ENCODE assay signal across 15 cellular contexts in genomic region chr19:39327318-39327717, GRCh38. TPM values are rescaled to one million over a fixed set of nuclear protein-coding genes. Genes with fewer than 3 reads are reported as not detected.
DNase-seq lines count a peak whose midpoint lies in the region; ATAC-seq, FAIRE-seq and TF ChIP-seq lines count a peak whose summit lies in the region.
"Had no signal": no experiment of that assay in that cellular context is flagged by ENCODE, and none has a peak within 500 bp of the region (broad histone marks: within the 10 kb centered on the region; RNA-seq: fewer than 3 reads in every experiment).

No MANE protein-coding gene starts in this region.

- H3K4me1 ChIP-seq in GM23338 (ENCODE audit: insufficient read depth) (peaks cover 11% of the 10 kb centered on the region), iPS-15b (ENCODE audit: control insufficient read depth, insufficient read depth, low read length) (peaks cover 6% of the 10 kb centered on the region)
- H3K4me1 ChIP-seq: BE2C, SJSA1 had no signal

- H3K27me3 Mint-ChIP-seq in activated naive CD8-positive, alpha-beta T cell treated with anti-CD3 and anti-CD28 coated beads for 36 hours = no peaks in the 10 kb centered on the region
- H3K27me3 Mint-ChIP-seq in activated naive CD8-positive, alpha-beta T cell treated with anti-CD3 and anti-CD28 coated beads, Interleukin-2, amount 50 U/mL, for 24 hours = no peaks in the 10 kb centered on the region
- peaks cover 20% of the 10 kb centered on the region for H3K27me3 Mint-ChIP-seq in GM23338 (ENCODE audit: insufficient read depth, low read depth, poor library complexity)
- no peaks in the 10 kb centered on the region for H3K27me3 Mint-ChIP-seq in stimulated activated memory B cell treated with anti-CD40 and anti-IgM and Interleukin-4, amounts not matched to agents 10 μg/mL and 1 μg/mL and 100 μg/mL, for 72 hours

- H3K36me3 Mint-ChIP-seq in activated naive CD8-positive, alpha-beta T cell treated with anti-CD3 and anti-CD28 coated beads for 36 hours = peaks cover 12% of the 10 kb centered on the region
- peaks cover 7% of the 10 kb centered on the region for H3K36me3 Mint-ChIP-seq in activated naive CD8-positive, alpha-beta T cell treated with anti-CD3 and anti-CD28 coated beads, Interleukin-2, amount 50 U/mL, for 24 hours (ENCODE audit: low read depth)
- H3K36me3 Mint-ChIP-seq in GM23338 (ENCODE audit: low read depth) = no peaks in the 10 kb centered on the region
- peaks cover 32% of the 10 kb centered on the region for H3K36me3 Mint-ChIP-seq in stimulated activated memory B cell treated with anti-CD40 and anti-IgM and Interleukin-4, amounts not matched to agents 10 μg/mL and 1 μg/mL and 100 μg/mL, for 72 hours

- peak overlapping the region; percentile 54 for H3K27ac Mint-ChIP-seq in activated naive CD8-positive, alpha-beta T cell treated with anti-CD3 and anti-CD28 coated beads for 36 hours
- H3K27ac Mint-ChIP-seq in activated naive CD8-positive, alpha-beta T cell treated with anti-CD3 and anti-CD28 coated beads, Interleukin-2, amount 50 U/mL, for 24 hours = no peak overlapping the region
- no peak overlapping the region for H3K27ac Mint-ChIP-seq in GM23338
- no peak overlapping the region for H3K27ac Mint-ChIP-seq in stimulated activated memory B cell treated with anti-CD40 and anti-IgM and Interleukin-4, amounts not matched to agents 10 μg/mL and 1 μg/mL and 100 μg/mL, for 72 hours

- no peak for DNase-seq in activated naive CD8-positive, alpha-beta T cell treated with anti-CD3 and anti-CD28 coated beads for 36 hours
- no peak for DNase-seq in activated naive CD8-positive, alpha-beta T cell treated with anti-CD3 and anti-CD28 coated beads, Interleukin-2, amount 50 U/mL, for 24 hours
- DNase-seq in GM23338 (ENCODE audit: low spot score) (peak; percentile 56), frontal cortex (ENCODE audit: low spot score in 2 of 2) (no peak)
- DNase-seq: DMS 273 treated with DMSO at 0.1 percent for 48 hours, GF-D8 had no signal

- H3K9ac ChIP-seq in iPS-15b (ENCODE audit: low read depth, low read length) = no peak overlapping the region
- H3K9ac ChIP-seq: GM23248 had no signal

- peaks cover 28% of the 10 kb centered on the region for H3K4me1 Mint-ChIP-seq in activated naive CD8-positive, alpha-beta T cell treated with anti-CD3 and anti-CD28 coated beads for 36 hours
- H3K4me1 Mint-ChIP-seq in activated naive CD8-positive, alpha-beta T cell treated with anti-CD3 and anti-CD28 coated beads, Interleukin-2, amount 50 U/mL, for 24 hours = peaks cover 29% of the 10 kb centered on the region
- peaks cover 13% of the 10 kb centered on the region for H3K4me1 Mint-ChIP-seq in GM23338
- H3K4me1 Mint-ChIP-seq in stimulated activated memory B cell treated with anti-CD40 and anti-IgM and Interleukin-4, amounts not matched to agents 10 μg/mL and 1 μg/mL and 100 μg/mL, for 72 hours = peaks cover 38% of the 10 kb centered on the region

- H3K4me2 ChIP-seq in GM23338 = peak overlapping the region; percentile 66
- H3K4me2 ChIP-seq: PC-9 had no signal

- TF ChIP-seq CTCF in GM23338 (conservative IDR thresholded peaks at IDR 0.05; ENCODE audit: low read depth in 2 of 2) = no peak

- no peak for FAIRE-seq in frontal cortex (lab: Jason Lieb, UNC)
- FAIRE-seq: GM12891 had no signal

- H3K9me3 Mint-ChIP-seq in activated naive CD8-positive, alpha-beta T cell treated with anti-CD3 and anti-CD28 coated beads for 36 hours = no peaks in the 10 kb centered on the region
- no peaks in the 10 kb centered on the region for H3K9me3 Mint-ChIP-seq in activated naive CD8-positive, alpha-beta T cell treated with anti-CD3 and anti-CD28 coated beads, Interleukin-2, amount 50 U/mL, for 24 hours
- no peaks in the 10 kb centered on the region; the same call in 2 of the 3 replicates for H3K9me3 Mint-ChIP-seq in GM23338
- H3K9me3 Mint-ChIP-seq in stimulated activated memory B cell treated with anti-CD40 and anti-IgM and Interleukin-4, amounts not matched to agents 10 μg/mL and 1 μg/mL and 100 μg/mL, for 72 hours = no peaks in the 10 kb centered on the region

- no peaks in the 10 kb centered on the region for H3K27me3 ChIP-seq in GM23338 (ENCODE audit: insufficient read depth)
- peaks cover 4% of the 10 kb centered on the region for H3K27me3 ChIP-seq in iPS-15b (ENCODE audit: control insufficient read depth, insufficient read depth, low read length)
- H3K27me3 ChIP-seq: BE2C had no signal

- H3K4me3 ChIP-seq in GM23338 = peak overlapping the region; percentile 31; the same call in 1 of the 2 replicates
- peak overlapping the region; percentile 41 for H3K4me3 ChIP-seq in iPS-15b (ENCODE audit: low read depth, low read length)
- H3K4me3 ChIP-seq: GM23248, PC-9, SJSA1 had no signal

- ATAC-seq in activated naive CD8-positive, alpha-beta T cell treated with anti-CD3 and anti-CD28 coated beads, Interleukin-2, amount 50 U/mL, for 24 hours = no peak
- ATAC-seq in GM23338 (no peak), GM19351 (IDR thresholded peaks at IDR 0.05; ENCODE audit: unreplicated experiment) (no peak)
- no peak for ATAC-seq in stimulated activated memory B cell treated with anti-CD40 and anti-IgM and Interleukin-4, amounts not matched to agents 10 μg/mL and 1 μg/mL and 100 μg/mL, for 72 hours

- H3K4me3 Mint-ChIP-seq in activated naive CD8-positive, alpha-beta T cell treated with anti-CD3 and anti-CD28 coated beads for 36 hours = no peak overlapping the region
- H3K4me3 Mint-ChIP-seq in activated naive CD8-positive, alpha-beta T cell treated with anti-CD3 and anti-CD28 coated beads, Interleukin-2, amount 50 U/mL, for 24 hours = no peak overlapping the region
- peak overlapping the region; percentile 43; the same call in 1 of the 3 replicates for H3K4me3 Mint-ChIP-seq in GM23338
- H3K4me3 Mint-ChIP-seq in stimulated activated memory B cell treated with anti-CD40 and anti-IgM and Interleukin-4, amounts not matched to agents 10 μg/mL and 1 μg/mL and 100 μg/mL, for 72 hours = no peak overlapping the region

- H3K9me3 ChIP-seq in iPS-15b (ENCODE audit: control insufficient read depth, insufficient read depth, low read length) = no peaks in the 10 kb centered on the region
- H3K9me3 ChIP-seq: BE2C, SJSA1 had no signal

- H3K27ac ChIP-seq in GM23338 (ENCODE audit: low read depth) = no peak overlapping the region
- H3K27ac ChIP-seq: GM23248, PC-9, SJSA1 had no signal

- no peaks in the 10 kb centered on the region for H3K36me3 ChIP-seq in GM23338 (ENCODE audit: insufficient read depth)
- H3K36me3 ChIP-seq in iPS-15b (ENCODE audit: control insufficient read depth, insufficient read depth, low read length) = no peaks in the 10 kb centered on the region
- H3K36me3 ChIP-seq: BE2C, SJSA1 had no signal

- H3K9me2 ChIP-seq in GM23338 (ENCODE audit: insufficient read depth) = no peaks in the 10 kb centered on the region

- no peaks in the 10 kb centered on the region for H4K20me1 ChIP-seq in GM23338 (replicated peaks; ENCODE audit: insufficient read depth)

- H2AFZ ChIP-seq in GM23338 = peak overlapping the region; percentile 97; the same call in 1 of the 2 replicates
- H2AFZ ChIP-seq: GM23248, PC-9 had no signal

- no peaks in the 10 kb centered on the region for H3F3A ChIP-seq in GM23338 (replicated peaks; ENCODE audit: low read depth)

- no peaks in the 10 kb centered on the region for H3K79me2 ChIP-seq in GM23338 (replicated peaks; ENCODE audit: insufficient read depth)

RNA-seq across cellular contexts. Expression of gene LRFN1, which starts 6.7 kb away (rescaled TPM):
- total RNA-seq in activated naive CD8-positive, alpha-beta T cell treated with anti-CD3 and anti-CD28 coated beads for 36 hours = 1 to 10 TPM; 4.6 to 5.1 TPM
- 8.1 and 10.0 TPM in 2 replicates for total RNA-seq in GM23338 (2014; rRNA removed; shearing (Covaris generic))
- polyA plus RNA-seq in GM23338 (2016; fragmentation: Nextera tagmentation; extraction: Ambion mirVana) = 3.2 and 4.1 TPM in 2 replicates
- total RNA-seq in frontal cortex = 5.3 TPM
- total RNA-seq: GM23248, SJSA1 had no signal
- polyA plus RNA-seq: GM23248 had no signal

RNA-seq across cellular contexts. Expression of gene GMFG, which starts 8.5 kb away (rescaled TPM):
- total RNA-seq in activated naive CD8-positive, alpha-beta T cell treated with anti-CD3 and anti-CD28 coated beads for 36 hours = 100 to 1,000 TPM; 232 to 240 TPM
- total RNA-seq in GM23338 (2014; rRNA removed; shearing (Covaris generic)) = not detected in 2 replicates
- 1.0 and 1.3 TPM in 2 replicates for polyA plus RNA-seq in GM23338 (2016; fragmentation: Nextera tagmentation; extraction: Ambion mirVana)
- 2.9 TPM for total RNA-seq in frontal cortex
- total RNA-seq: GM23248, PC-9 had no signal

RNA-seq across cellular contexts. Expression of gene SAMD4B, which starts 14.9 kb away (rescaled TPM):
- total RNA-seq in activated naive CD8-positive, alpha-beta T cell treated with anti-CD3 and anti-CD28 coated beads for 36 hours = 10 to 100 TPM; 36.2 to 36.5 TPM
- total RNA-seq in GM23338 (2014; rRNA removed; shearing (Covaris generic)) = 124 and 172 TPM in 2 replicates
- 104 and 107 TPM in 2 replicates for polyA plus RNA-seq in GM23338 (2016; fragmentation: Nextera tagmentation; extraction: Ambion mirVana)
- total RNA-seq in frontal cortex = 13.0 TPM

RNA-seq across cellular contexts. Expression of gene IFNL1, which starts 31.1 kb away (rescaled TPM):
- total RNA-seq in activated naive CD8-positive, alpha-beta T cell treated with anti-CD3 and anti-CD28 coated beads for 36 hours = not detected
- total RNA-seq in GM23338 (2014; rRNA removed; shearing (Covaris generic)) = not detected in 2 replicates
- polyA plus RNA-seq in GM23338 (2016; fragmentation: Nextera tagmentation; extraction: Ambion mirVana) = not detected in 2 replicates
- not detected for total RNA-seq in frontal cortex
- total RNA-seq: Daoy, GM23248, PC-9, SJSA1 had no signal
- polyA plus RNA-seq: GM23248 had no signal

RNA-seq across cellular contexts. Expression of gene IFNL2, which starts 59.1 kb away (rescaled TPM):
- not detected for total RNA-seq in activated naive CD8-positive, alpha-beta T cell treated with anti-CD3 and anti-CD28 coated beads for 36 hours
- total RNA-seq in GM23338 (2014; rRNA removed; shearing (Covaris generic)) = not detected in 2 replicates
- polyA plus RNA-seq in GM23338 (2016; fragmentation: Nextera tagmentation; extraction: Ambion mirVana) = not detected in 2 replicates
- not detected for total RNA-seq in frontal cortex
- total RNA-seq: Daoy, GM23248, PC-9, SJSA1 had no signal
- polyA plus RNA-seq: GM23248 had no signal

Comparison
In these comparisons a context has a peak if more than half of its experiments do, and no peak if none do; other contexts are left out.
1. RNA of gene GMFG, which starts 8.5 kb away (total RNA-seq): 232 to 240 TPM in activated naive CD8-positive, alpha-beta T cell treated with anti-CD3 and anti-CD28 coated beads for 36 hours; 2.9 TPM in frontal cortex (single experiment) and not detected in GM23338; every median in the first group is over 10 times any median in the second.